In the genomic region with DNA sequence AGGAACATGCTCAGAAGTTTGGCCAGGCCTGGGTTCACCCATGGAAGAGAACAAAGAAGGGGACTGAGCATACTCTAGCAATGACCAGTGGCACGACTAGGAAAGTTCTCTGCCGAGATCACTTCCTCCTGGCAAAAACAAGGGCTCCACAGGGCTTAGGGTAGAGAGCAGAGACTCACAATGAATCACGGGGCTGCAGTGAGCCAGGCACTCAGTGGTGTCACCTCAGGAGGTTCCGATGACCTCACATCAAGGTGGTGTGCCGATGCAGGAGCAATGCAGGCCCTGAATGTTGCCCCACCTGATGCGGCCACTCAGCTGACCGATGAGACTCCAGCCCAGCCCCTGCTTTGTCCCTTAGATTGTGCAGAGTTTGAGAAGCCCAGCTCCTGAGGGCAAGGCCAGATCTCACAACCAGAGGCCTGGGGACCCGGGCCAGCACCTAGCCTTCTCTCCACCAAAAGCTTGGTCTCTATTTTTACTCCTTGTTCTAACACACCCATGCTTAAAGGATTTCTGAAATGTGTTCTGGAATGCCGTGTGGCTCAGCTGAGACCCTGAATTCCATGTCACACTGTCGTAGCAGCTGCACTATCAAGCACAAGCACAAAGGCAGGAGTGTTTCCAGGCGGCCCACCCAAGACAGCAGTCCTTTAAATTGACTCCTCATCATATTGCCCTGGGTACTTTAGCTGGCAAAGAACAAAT, we compare ENCODE assay signal across 14 cellular contexts.
DNase-seq lines count a peak whose midpoint lies in the region; TF ChIP-seq lines count a peak whose summit lies in the region.
"Had no signal": no experiment of that assay in that cellular context is flagged by ENCODE, and none has a peak within 500 bp of the region (broad histone marks: within the 10 kb centered on the region; RNA-seq: fewer than 3 reads in every experiment).

No MANE protein-coding gene starts in this region.

- TF ChIP-seq CTCF in left ventricle myocardium inferior (IDR thresholded peaks at IDR 0.05; ENCODE audit: borderline replicate concordance): no peak
- TF ChIP-seq CTCF in neural crest cell (conservative IDR thresholded peaks at IDR 0.05): no peak
- no peak for TF ChIP-seq CTCF in RWPE1 (conservative IDR thresholded peaks at IDR 0.05; ENCODE audit: low read depth)
- TF ChIP-seq CTCF in CD14-positive monocyte (IDR thresholded peaks at IDR 0.05): no peak

- peaks cover 3% of the 10 kb centered on the region for H3K27me3 Mint-ChIP-seq in neural crest cell (ENCODE audit: low read depth)
- H3K27me3 Mint-ChIP-seq in CD14-positive monocyte (ENCODE audit: low read depth in 3 of 3): peaks cover 2 to 6% (median 3%) of the 10 kb centered on the region in 3 donors
- H3K27me3 Mint-ChIP-seq: type B pancreatic cell had no signal

- CTCF ChIA-PET in RWPE1 (lab: Yijun Ruan, JAX): no interaction called here

- no peaks in the 10 kb centered on the region for H3K9me3 ChIP-seq in left ventricle myocardium inferior (replicated peaks)

- H3K4me3 Mint-ChIP-seq in neural crest cell (no peak overlapping the region), CD14-positive monocyte (no peak overlapping the region)
- H3K4me3 Mint-ChIP-seq: activated CD4-positive, alpha-beta T cell treated with anti-CD3 and anti-CD28 coated beads, Interleukin-2, amount 10 ng/mL, durations not matched to agents 24 days and 14 days; activated T-cell treated with anti-CD3 and anti-CD28 coated beads, Interleukin-2, amount 50 U/mL, for 72 hours; T-helper 1 cell treated with Interleukin-12 subunit alpha and Interleukin-12 subunit beta and Interleukin-4 antibody, amounts not matched to agents 30 μg/mL and 1 μg/mL, for 36 hours; type B pancreatic cell had no signal

- H3K27ac ChIP-seq in left ventricle myocardium inferior (replicated peaks): peak overlapping the region; percentile 65
- H3K27ac ChIP-seq in RWPE1: no peak overlapping the region

- peak overlapping the region; percentile 92 for H3K27ac Mint-ChIP-seq in neural crest cell (ENCODE audit: unreplicated experiment)
- H3K27ac Mint-ChIP-seq in CD14-positive monocyte: no peak overlapping the region
- H3K27ac Mint-ChIP-seq: activated CD4-positive, alpha-beta T cell treated with anti-CD3 and anti-CD28 coated beads, Interleukin-2, amount 10 ng/mL, durations not matched to agents 24 days and 14 days; activated T-cell treated with anti-CD3 and anti-CD28 coated beads, Interleukin-2, amount 50 U/mL, for 72 hours; T-helper 1 cell treated with Interleukin-12 subunit alpha and Interleukin-12 subunit beta and Interleukin-4 antibody, amounts not matched to agents 30 μg/mL and 1 μg/mL, for 36 hours; type B pancreatic cell had no signal

- H3K9me3 Mint-ChIP-seq in neural crest cell (peaks cover 2% of the 10 kb centered on the region), CD14-positive monocyte (peaks cover 0 to 2% (median 0%) of the 10 kb centered on the region in 7 donors)
- H3K9me3 Mint-ChIP-seq: activated CD4-positive, alpha-beta T cell treated with anti-CD3 and anti-CD28 coated beads, Interleukin-2, amount 10 ng/mL, durations not matched to agents 24 days and 14 days; activated T-cell treated with anti-CD3 and anti-CD28 coated beads, Interleukin-2, amount 50 U/mL, for 72 hours; T-helper 1 cell treated with Interleukin-12 subunit alpha and Interleukin-12 subunit beta and Interleukin-4 antibody, amounts not matched to agents 30 μg/mL and 1 μg/mL, for 36 hours; type B pancreatic cell had no signal

- peak; percentile 32 for DNase-seq in 8988T
- peak; percentile 49 for DNase-seq in RPMI8226
- no peak for DNase-seq in left ventricle myocardium inferior
- DNase-seq in neural crest cell (ENCODE audit: low read depth, low spot score): peak; percentile 8
- no peak for DNase-seq in middle frontal gyrus (ENCODE audit: extremely low spot score, low spot score)
- DNase-seq in RWPE1 (ENCODE audit: low spot score): no peak
- DNase-seq in CD14-positive monocyte (ENCODE audit: low spot score): no peak
- no peak for DNase-seq in DMS53 (lab: John Stamatoyannopoulos, UW)
- DNase-seq: activated CD4-positive, alpha-beta T cell treated with anti-CD3 and anti-CD28 coated beads, Interleukin-2, amount 10 ng/mL, durations not matched to agents 24 days and 14 days; activated T-cell treated with anti-CD3 and anti-CD28 coated beads, Interleukin-2, amount 50 U/mL, for 72 hours; COR-L47; NCI-H2171 had no signal

- H3K36me3 ChIP-seq in left ventricle myocardium inferior: no peaks in the 10 kb centered on the region

- H3K36me3 Mint-ChIP-seq in neural crest cell (ENCODE audit: low read depth) (no peaks in the 10 kb centered on the region), CD14-positive monocyte (no peaks in the 10 kb centered on the region)
- H3K36me3 Mint-ChIP-seq: type B pancreatic cell had no signal

- H3K4me3 ChIP-seq in left ventricle myocardium inferior: no peak overlapping the region

- H3K4me1 ChIP-seq in left ventricle myocardium inferior: peaks cover 45% of the 10 kb centered on the region

- intact Hi-C loops in left ventricle myocardium inferior (cut with micrococcal nuclease): loop anchor here (10.0 kb wide), 1 partner anchor 109 kb away; no protein-coding TSS in a partner anchor
- intact Hi-C loops in CD14-positive monocyte (cut with micrococcal nuclease): no loop called here

- no peaks in the 10 kb centered on the region for H3K27me3 ChIP-seq in left ventricle myocardium inferior (ENCODE audit: low read depth)

- POLR2A ChIA-PET in RWPE1 (lab: Yijun Ruan, JAX; ENCODE audit: low non-redundant PET): no interaction called here

- peaks cover 19% of the 10 kb centered on the region for H3K4me1 Mint-ChIP-seq in neural crest cell
- no peaks in the 10 kb centered on the region for H3K4me1 Mint-ChIP-seq in CD14-positive monocyte
- H3K4me1 Mint-ChIP-seq: activated CD4-positive, alpha-beta T cell treated with anti-CD3 and anti-CD28 coated beads, Interleukin-2, amount 10 ng/mL, durations not matched to agents 24 days and 14 days had no signal

Comparison
In these comparisons a context has a peak if more than half of its experiments do, and no peak if none do; other contexts are left out.
1. DNase-seq: peak in 8988T (single experiment), RPMI8226 (single experiment) and neural crest cell (single experiment); none in left ventricle myocardium inferior (single experiment), middle frontal gyrus (single experiment), RWPE1 (single experiment), CD14-positive monocyte (single experiment) and DMS53 (single experiment).